ENCODE assay signal across 24 cellular contexts in the genomic region with DNA sequence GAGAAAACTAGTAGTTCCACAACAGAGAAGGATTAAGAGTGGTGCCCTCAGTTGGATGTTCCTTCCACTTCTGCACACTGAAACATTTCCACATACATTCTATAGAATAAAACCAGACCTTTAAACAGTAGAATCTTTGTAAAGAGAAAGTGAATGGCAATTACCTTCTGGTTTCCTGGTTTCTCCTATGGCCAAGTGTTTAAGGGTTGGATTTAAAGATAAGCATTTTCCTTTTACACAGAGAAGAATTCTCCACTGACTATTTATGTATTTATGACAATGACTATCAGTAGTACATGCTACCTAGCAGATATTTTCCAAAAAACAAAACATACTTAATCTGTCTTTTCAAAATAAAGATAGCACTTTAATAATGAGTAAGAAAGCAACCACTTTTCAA. TPM values are rescaled to one million over a fixed set of nuclear protein-coding genes. Genes with fewer than 3 reads are reported as not detected.
"Had no signal": no experiment of that assay in that cellular context is flagged by ENCODE, and none has a peak within 500 bp of the region (broad histone marks: within the 10 kb centered on the region; RNA-seq: fewer than 3 reads in every experiment).

No MANE protein-coding gene starts in this region.

- H3K27me3 ChIP-seq: pancreas, tibial artery had no signal

- ATAC-seq: activated CD4-positive, alpha-beta T cell treated with anti-CD3 and anti-CD28 coated beads for 36 hours; esophagus mucosa; natural killer cell; pancreas; psoas muscle; right cardiac atrium; stimulated activated naive CD8-positive, alpha-beta T cell treated with anti-CD3 and anti-CD28 coated beads, Interleukin-15, Interleukin-2, amounts not matched to agents 100 U/mL and 50 U/mL, for 24 hours had no signal

- H3K4me3 ChIP-seq: left ventricle myocardium inferior, pancreas, tibial artery had no signal

- H3K36me3 Mint-ChIP-seq: natural killer cell had no signal

- H3K27ac ChIP-seq: left ventricle myocardium inferior, pancreas, psoas muscle, tibial artery had no signal

- H3K27me3 Mint-ChIP-seq: activated B cell treated with CpG ODN at 0.5 μM for 24 hours; activated CD4-positive, alpha-beta T cell treated with anti-CD3 and anti-CD28 coated beads for 36 hours; activated naive CD4-positive, alpha-beta T cell treated with anti-CD3 and anti-CD28 coated beads, Interleukin-2, amount 10 ng/mL, durations not matched to agents 7 days and 5 days had no signal

- H3K4me3 Mint-ChIP-seq: activated B cell treated with CpG ODN at 0.5 μM for 24 hours; activated CD4-positive, alpha-beta T cell treated with anti-CD3 and anti-CD28 coated beads for 36 hours; activated naive CD4-positive, alpha-beta T cell treated with anti-CD3 and anti-CD28 coated beads, Interleukin-2, amount 10 ng/mL, durations not matched to agents 7 days and 5 days; natural killer cell; T-helper 1 cell treated with Interleukin-12 subunit alpha and Interleukin-12 subunit beta and Interleukin-4 antibody, amounts not matched to agents 30 μg/mL and 1 μg/mL, for 36 hours had no signal

- DNase-seq: activated B cell treated with CpG ODN at 0.5 μM for 24 hours; activated CD4-positive, alpha-beta T cell treated with anti-CD3 and anti-CD28 coated beads for 36 hours; activated CD4-positive, alpha-beta T cell treated with anti-CD3 and anti-CD28 coated beads, Interleukin-2, amount 50 U/mL, for 48 hours; activated CD8-positive, alpha-beta memory T cell treated with anti-CD3 and anti-CD28 coated beads, Interleukin-2, amount 50 U/mL, for 48 hours; activated effector memory CD4-positive, alpha-beta T cell treated with Interleukin-2 at 50 U/mL for 16 hours; activated naive CD4-positive, alpha-beta T cell treated with anti-CD3 and anti-CD28 coated beads, Interleukin-2, amount 10 ng/mL, durations not matched to agents 7 days and 5 days; activated T-cell treated with anti-CD3 and anti-CD28 coated beads, Interleukin-2, amount 50 U/mL, for 48 hours; aorta; central memory CD4-positive, alpha-beta T cell; effector memory CD4-positive, alpha-beta T cell; foreskin melanocyte; hippocampal formation; left ventricle myocardium inferior; natural killer cell; pancreas; psoas muscle; right cardiac atrium; stimulated activated CD4-positive, alpha-beta T cell treated with anti-CD3 and anti-CD28 coated beads, Interleukin-12 subunit alpha, Interleukin-12 subunit beta, amount 100 ng/mL, for 4 hours; stimulated activated CD4-positive, alpha-beta T cell treated with anti-CD3 and anti-CD28 coated beads, Interleukin-4, amount 100 ng/mL, for 4 hours; stimulated activated naive CD8-positive, alpha-beta T cell treated with anti-CD3 and anti-CD28 coated beads, Interleukin-15, Interleukin-2, amounts not matched to agents 100 U/mL and 50 U/mL, for 24 hours; T1000; tibial artery had no signal

- H3K36me3 ChIP-seq: left ventricle myocardium inferior, pancreas, tibial artery had no signal

- H3K9me3 ChIP-seq: left ventricle myocardium inferior, pancreas, psoas muscle, tibial artery had no signal

- H3K27ac Mint-ChIP-seq: activated B cell treated with CpG ODN at 0.5 μM for 24 hours; activated CD4-positive, alpha-beta T cell treated with anti-CD3 and anti-CD28 coated beads for 36 hours; activated naive CD4-positive, alpha-beta T cell treated with anti-CD3 and anti-CD28 coated beads, Interleukin-2, amount 10 ng/mL, durations not matched to agents 7 days and 5 days; T-helper 1 cell treated with Interleukin-12 subunit alpha and Interleukin-12 subunit beta and Interleukin-4 antibody, amounts not matched to agents 30 μg/mL and 1 μg/mL, for 36 hours had no signal

- H3K9me3 Mint-ChIP-seq: activated B cell treated with CpG ODN at 0.5 μM for 24 hours; activated naive CD4-positive, alpha-beta T cell treated with anti-CD3 and anti-CD28 coated beads, Interleukin-2, amount 10 ng/mL, durations not matched to agents 7 days and 5 days; natural killer cell; T-helper 1 cell treated with Interleukin-12 subunit alpha and Interleukin-12 subunit beta and Interleukin-4 antibody, amounts not matched to agents 30 μg/mL and 1 μg/mL, for 36 hours had no signal

RNA-seq across cellular contexts. Expression of a gene that starts 32.0 kb away (rescaled TPM):
- total RNA-seq: natural killer cell had no signal
